Comparison of ENCODE assay signal across 7 cellular contexts in genomic region chr6:7058250-7058923, GRCh38. TPM values are rescaled to one million over a fixed set of nuclear protein-coding genes. Genes with fewer than 3 reads are reported as not detected.
A peak's percentile ranks its signal among the peaks of the same experiment; 100 is the strongest.
DNase-seq lines count a peak whose midpoint lies in the region; ATAC-seq, FAIRE-seq and TF ChIP-seq lines count a peak whose summit lies in the region.

No MANE protein-coding gene starts in this region.

- no peaks in the 10 kb centered on the region for H3K36me3 Mint-ChIP-seq in naive thymus-derived CD8-positive, alpha-beta T cell

- peaks cover 7% of the 10 kb centered on the region for H3F3A ChIP-seq in PC-3 (ENCODE audit: low read length, unreplicated experiment)

- peak in 3 of 4 donors; percentile 42 to 56 (median 56) for TF ChIP-seq POLR2A in esophagus squamous epithelium (IDR thresholded peaks at IDR 0.05)

- intact Hi-C loops in PC-3 (cut with micrococcal nuclease): loop anchor here (2.0 to 10.0 kb wide), 3 partner anchors 50 to 364 kb away; no protein-coding TSS in a partner anchor
- intact Hi-C loops in esophagus squamous epithelium (cut with DNase I): no loop called here
- intact Hi-C loops in kidney (cut with DNase I): no loop called here

- peaks cover 49% of the 10 kb centered on the region for H3K4me1 ChIP-seq in PC-3 (ENCODE audit: insufficient read depth, low read length)
- H3K4me1 ChIP-seq in esophagus squamous epithelium: peaks cover 4 to 75% (median 11%) of the 10 kb centered on the region in 3 donors
- peaks cover 0 to 2% of the 10 kb centered on the region in 2 donors for H3K4me1 ChIP-seq in small intestine (ENCODE audit: control insufficient read depth in 2 of 2, insufficient read depth in 1 of 2, low read depth in 1 of 2, low read length in 1 of 2)
- H3K4me1 ChIP-seq in kidney (ENCODE audit: control insufficient read depth in 1 of 2, insufficient read depth in 1 of 2, low read depth in 1 of 2, low read length in 2 of 2): no peaks in the 10 kb centered on the region

- CTCF ChIA-PET in PC-3 (lab: Charles Lee): interaction anchor here (1.0 kb wide), 1 partner anchor 48 kb away, joined by 3 read pairs; no protein-coding TSS in a partner anchor

- 44 to 65% methylated on average over 4 of the region's 4 CpGs for WGBS in esophagus squamous epithelium, 2 donors
- 46 to 71% (median 57%) methylated on average over 4 of the region's 4 CpGs for WGBS in small intestine, 3 donors

- H3K9me2 ChIP-seq in PC-3 (replicated peaks; ENCODE audit: low read length): no peaks in the 10 kb centered on the region

- no peak for FAIRE-seq in small intestine (lab: Jason Lieb, UNC)
- no peak for FAIRE-seq in kidney (lab: Jason Lieb, UNC)

- H3K9ac ChIP-seq in PC-3 (ENCODE audit: low read length) (peak overlapping the region; percentile 76), kidney (ENCODE audit: low read length in 2 of 2) (no peak overlapping the region)

- H3K27me3 Mint-ChIP-seq in naive thymus-derived CD8-positive, alpha-beta T cell: no peaks in the 10 kb centered on the region

- H3K27me3 ChIP-seq in PC-3 (ENCODE audit: low read length) (no peaks in the 10 kb centered on the region), esophagus squamous epithelium (no peaks in the 10 kb centered on the region), small intestine (ENCODE audit: control insufficient read depth in 2 of 2, insufficient read depth in 2 of 2, low read length in 2 of 2) (no peaks in the 10 kb centered on the region)

- H3K4me1 Mint-ChIP-seq in naive thymus-derived CD8-positive, alpha-beta T cell: peaks cover under 1 to 10% (median 5%) of the 10 kb centered on the region in 4 donors

- no peak overlapping the region for H3K4me3 Mint-ChIP-seq in naive thymus-derived CD8-positive, alpha-beta T cell

- POLR2A ChIA-PET in PC-3 (lab: Charles Lee; ENCODE audit: unreplicated experiment): interaction anchor here (0.5 to 1.5 kb wide), 6 partner anchors 11 to 298 kb away, joined by 3 to 9 read pairs (median 5); partner anchors contain the start of gene RREB1
- POLR2A ChIA-PET in naive thymus-derived CD8-positive, alpha-beta T cell (lab: Charles Lee): interaction anchor here (1.0 kb wide), 1 partner anchor 9 kb away, joined by 3 read pairs; no protein-coding TSS in a partner anchor

- H3K79me2 ChIP-seq in PC-3 (ENCODE audit: low read length): 0 out of 2 replicates have a peak, but pooled peaks cover 5% of the 10 kb centered on the region

- BruUV-seq in PC-3 (replicated peaks; lab: Mats Ljungman, UMichigan): no TSS peak

- peak; percentile 85 for DNase-seq in HFF-Myc (ENCODE audit: extremely low read depth, low read depth)
- DNase-seq in PC-3: peak; percentile 98
- no peak for DNase-seq in esophagus squamous epithelium (lab: John Stamatoyannopoulos, UW)
- peak; percentile 96 for DNase-seq in small intestine
- no peak for DNase-seq in kidney
- no peak for DNase-seq in effector CD4-positive, alpha-beta T cell
- no peak for DNase-seq in naive thymus-derived CD8-positive, alpha-beta T cell

- H3K36me3 ChIP-seq in PC-3 (ENCODE audit: low read depth, low read length): no peaks in the 10 kb centered on the region
- no peaks in the 10 kb centered on the region for H3K36me3 ChIP-seq in esophagus squamous epithelium
- no peaks in the 10 kb centered on the region for H3K36me3 ChIP-seq in small intestine (ENCODE audit: control insufficient read depth in 2 of 2, insufficient read depth in 2 of 2, low read length in 2 of 2)
- no peaks in the 10 kb centered on the region for H3K36me3 ChIP-seq in kidney (ENCODE audit: control insufficient read depth in 1 of 2, insufficient read depth in 2 of 2, low read length in 2 of 2)

- no peak overlapping the region for H2AFZ ChIP-seq in PC-3 (ENCODE audit: low read length)

- H3K4me3 ChIP-seq in HFF-Myc (replicated peaks; ENCODE audit: low read depth, low read length) (no peak overlapping the region), PC-3 (ENCODE audit: low read length) (no peak overlapping the region), esophagus squamous epithelium (no peak overlapping the region), small intestine (ENCODE audit: low read depth in 1 of 2, low read length in 2 of 2) (no peak overlapping the region), kidney (ENCODE audit: low read length in 2 of 2) (no peak overlapping the region)

- peak; percentile 97 for ATAC-seq in PC-3
- no peak for ATAC-seq in naive thymus-derived CD8-positive, alpha-beta T cell

- H3K27ac Mint-ChIP-seq in naive thymus-derived CD8-positive, alpha-beta T cell: no peak overlapping the region

- H4K20me1 ChIP-seq in PC-3 (ENCODE audit: low read length): no peaks in the 10 kb centered on the region

- no peaks in the 10 kb centered on the region for H3K9me3 Mint-ChIP-seq in naive thymus-derived CD8-positive, alpha-beta T cell

- peak overlapping the region; percentile 91 for H3K27ac ChIP-seq in PC-3 (ENCODE audit: low read length)
- H3K27ac ChIP-seq in esophagus squamous epithelium: peak overlapping the region; percentile 80 to 95 (median 92)
- H3K27ac ChIP-seq in small intestine (ENCODE audit: low read depth in 1 of 2, low read length in 1 of 2): peak overlapping the region in 1 of 2 donors; percentile 70
- no peak overlapping the region for H3K27ac ChIP-seq in kidney (ENCODE audit: low read depth in 2 of 2, low read length in 2 of 2)

- TF ChIP-seq CTCF in HFF-Myc (IDR thresholded peaks at IDR 0.05; ENCODE audit: low read depth, low read length, missing control alignments) (no peak), PC-3 (conservative IDR thresholded peaks at IDR 0.05; ENCODE audit: low read depth, low read length) (no peak), esophagus squamous epithelium (IDR thresholded peaks at IDR 0.05) (no peak), kidney (IDR thresholded peaks at IDR 0.05; ENCODE audit: borderline replicate concordance, extremely low read depth, insufficient read depth) (no peak)

- H3K9me3 ChIP-seq in PC-3 (ENCODE audit: low read length) (no peaks in the 10 kb centered on the region), esophagus squamous epithelium (no peaks in the 10 kb centered on the region), small intestine (ENCODE audit: control insufficient read depth, low read depth) (no peaks in the 10 kb centered on the region), kidney (ENCODE audit: control insufficient read depth in 1 of 2, low read length in 2 of 2) (no peaks in the 10 kb centered on the region)

- H3K4me2 ChIP-seq in PC-3 (ENCODE audit: low read length): peak overlapping the region; percentile 74

RNA-seq across cellular contexts. Expression of gene RREB1, which starts 49.4 kb away (rescaled TPM):
- 26.0 and 31.8 TPM in 2 replicates for total RNA-seq in PC-3 (2014; rRNA removed)
- 10 to 100 TPM; 41.7 to 79.6 (median 57.5) TPM for total RNA-seq in esophagus squamous epithelium
- 10 to 100 TPM in 2 of 3 donors, 1 to 10 TPM in 1; 6.5 to 12.7 (median 10.3) TPM for polyA plus RNA-seq in small intestine
- 56.5 TPM for total RNA-seq in kidney
- polyA plus RNA-seq in kidney (ENCODE audit: insufficient read depth, low read depth, low replicate concordance): 5.9 TPM
- total RNA-seq in naive thymus-derived CD8-positive, alpha-beta T cell: 10 to 100 TPM; 47.1 to 53.0 TPM
- polyA plus RNA-seq in naive thymus-derived CD8-positive, alpha-beta T cell: 1 to 10 TPM; 2.5 to 5.8 (median 5.0) TPM

Comparison
In these comparisons a context has a peak if more than half of its experiments do, and no peak if none do; other contexts are left out.
1. DNase-seq: peak in HFF-Myc (single experiment), PC-3 (single experiment) and small intestine (single experiment); none in esophagus squamous epithelium (single experiment), kidney (single experiment), effector CD4-positive, alpha-beta T cell (single experiment) and naive thymus-derived CD8-positive, alpha-beta T cell (0 of 10).
2. H3K27ac ChIP-seq: peak in PC-3 (single experiment) and esophagus squamous epithelium (4 of 4); none in kidney (0 of 2).